In genomic region chrX:13076176-13076956, GRCh38 we compare ENCODE assay signal across 11 cellular contexts.
DNase-seq lines count a peak whose midpoint lies in the region; TF ChIP-seq lines count a peak whose summit lies in the region.
"Had no signal": no experiment of that assay in that cellular context is flagged by ENCODE, and none has a peak within 500 bp of the region (broad histone marks: within the 10 kb centered on the region; RNA-seq: fewer than 3 reads in every experiment).

No MANE protein-coding gene starts in this region.

- no peaks in the 10 kb centered on the region for H3K9me3 ChIP-seq in effector memory CD4-positive, alpha-beta T cell (ENCODE audit: control insufficient read depth, low read length)

- no peaks in the 10 kb centered on the region for H3K36me3 ChIP-seq in effector memory CD4-positive, alpha-beta T cell (ENCODE audit: control insufficient read depth, insufficient read depth, low read length)

- H3K4me3 ChIP-seq in HL-60 (replicated peaks; ENCODE audit: insufficient read depth, low read length) = no peak overlapping the region
- no peak overlapping the region for H3K4me3 ChIP-seq in effector memory CD4-positive, alpha-beta T cell (ENCODE audit: insufficient read depth, low read depth, low read length, poor library complexity, severe bottlenecking)

- peak overlapping the region; percentile 97 for H3K27ac ChIP-seq in HL-60 (replicated peaks)
- peak overlapping the region; percentile 37 for H3K27ac ChIP-seq in effector memory CD4-positive, alpha-beta T cell (ENCODE audit: insufficient read depth, low read length, poor library complexity, severe bottlenecking)

- H3K4me1 ChIP-seq in effector memory CD4-positive, alpha-beta T cell (ENCODE audit: control insufficient read depth, insufficient read depth, low read length, poor library complexity, severe bottlenecking) = peaks cover 24% of the 10 kb centered on the region

- no peaks in the 10 kb centered on the region for H3K27me3 ChIP-seq in HL-60 (ENCODE audit: insufficient read depth, poor library complexity, severe bottlenecking)
- H3K27me3 ChIP-seq in effector memory CD4-positive, alpha-beta T cell (replicated peaks; ENCODE audit: control insufficient read depth, insufficient read depth, low read length, poor library complexity, severe bottlenecking) = peaks cover 2% of the 10 kb centered on the region

- peak; percentile 49 for DNase-seq in ELR (ENCODE audit: low read depth)
- peak; percentile 20 for DNase-seq in GM20000 (ENCODE audit: low spot score)
- DNase-seq in HL-60 (ENCODE audit: low read depth in 1 of 2, low spot score in 1 of 2) = no peak
- DNase-seq in effector memory CD4-positive, alpha-beta T cell = no peak
- DNase-seq in iPS-NIHi7 (ENCODE audit: extremely low spot score) = no peak
- DNase-seq in GM19238 (ENCODE audit: insufficient read length, low spot score) = no peak
- DNase-seq in DMS79 treated with DMSO at 0.1 percent for 48 hours (lab: John Stamatoyannopoulos, UW) = no peak
- DNase-seq in DMS 273 treated with DMSO at 0.1 percent for 48 hours (lab: John Stamatoyannopoulos, UW) = no peak
- DNase-seq: activated effector memory CD4-positive, alpha-beta T cell treated with Interleukin-2 at 50 U/mL for 16 hours; NCI-H1105 treated with DMSO at 0.1 percent for 48 hours; Right ventricle myocardium superior had no signal

- TF ChIP-seq CTCF in GM20000 (IDR thresholded peaks at IDR 0.05; ENCODE audit: extremely low read depth, missing control alignments) (no peak), HL-60 (IDR thresholded peaks at IDR 0.05; ENCODE audit: insufficient read depth, low read length) (no peak)

Comparison
In these comparisons a context has a peak if more than half of its experiments do, and no peak if none do; other contexts are left out.
1. DNase-seq: peak in ELR (single experiment) and GM20000 (single experiment); none in HL-60 (0 of 2), effector memory CD4-positive, alpha-beta T cell (0 of 3), iPS-NIHi7 (single experiment), GM19238 (single experiment), DMS79 treated with DMSO at 0.1 percent for 48 hours (single experiment) and DMS 273 treated with DMSO at 0.1 percent for 48 hours (single experiment).